ENCODE assay signal across 8 cellular contexts in genomic region chr1:23098463-23099170, GRCh38.
A peak's percentile ranks its signal among the peaks of the same experiment; 100 is the strongest.
DNase-seq lines count a peak whose midpoint lies in the region; ATAC-seq and TF ChIP-seq lines count a peak whose summit lies in the region.

No MANE protein-coding gene starts in this region.

- in situ Hi-C loops in G401 (cut with HindIII; ENCODE audit: low sequenced_read_pairs) = no loop called here

- no peaks in the 10 kb centered on the region for H3K27me3 Mint-ChIP-seq in activated naive CD8-positive, alpha-beta T cell treated with anti-CD3 and anti-CD28 coated beads, Interleukin-2, amount 10 ng/mL, durations not matched to agents 7 days and 5 days
- H3K27me3 Mint-ChIP-seq in progenitor cell of endocrine pancreas = no peaks in the 10 kb centered on the region

- TF ChIP-seq CTCF in progenitor cell of endocrine pancreas (IDR thresholded peaks at IDR 0.05; ENCODE audit: unreplicated experiment) = peak; percentile 87

- intact Hi-C loops in Right ventricle myocardium superior (cut with DNase I) = loop anchor here (1.0 kb wide), 1 partner anchor 84 kb away; no protein-coding TSS in a partner anchor

- ATAC-seq in activated naive CD8-positive, alpha-beta T cell treated with anti-CD3 and anti-CD28 coated beads, Interleukin-2, amount 10 ng/mL, durations not matched to agents 7 days and 5 days (ENCODE audit: low read depth) = peak; percentile 18
- ATAC-seq in Right ventricle myocardium superior (ENCODE audit: poor library complexity) (peak; percentile 79), GM21526 (IDR thresholded peaks at IDR 0.05; ENCODE audit: low FRiP score, unreplicated experiment) (no peak), GM21367 (IDR thresholded peaks at IDR 0.05; ENCODE audit: unreplicated experiment) (no peak)

- POLR2A ChIA-PET in activated naive CD8-positive, alpha-beta T cell treated with anti-CD3 and anti-CD28 coated beads, Interleukin-2, amount 10 ng/mL, durations not matched to agents 7 days and 5 days (lab: Charles Lee) = interaction anchor here (1.0 to 1.5 kb wide), 2 partner anchors 79 to 86 kb away, joined by 3 to 13 read pairs; no protein-coding TSS in a partner anchor

- no peak overlapping the region for H3K27ac Mint-ChIP-seq in activated naive CD8-positive, alpha-beta T cell treated with anti-CD3 and anti-CD28 coated beads, Interleukin-2, amount 10 ng/mL, durations not matched to agents 7 days and 5 days
- no peak overlapping the region for H3K27ac Mint-ChIP-seq in progenitor cell of endocrine pancreas

- H3K4me3 Mint-ChIP-seq in activated naive CD8-positive, alpha-beta T cell treated with anti-CD3 and anti-CD28 coated beads, Interleukin-2, amount 10 ng/mL, durations not matched to agents 7 days and 5 days = peak overlapping the region; percentile 11
- H3K4me3 Mint-ChIP-seq in progenitor cell of endocrine pancreas (ENCODE audit: low read depth) = no peak overlapping the region

- DNase-seq in G401 (ENCODE audit: low spot score) (peak; percentile 82), NCI-H1048 (lab: John Stamatoyannopoulos, UW) (peak; percentile 11), SKM-1 treated with dmso at 0.1 percent for 144 hours (lab: John Stamatoyannopoulos, UW; ENCODE audit: unreplicated experiment) (peak; percentile 38), Right ventricle myocardium superior (no peak), progenitor cell of endocrine pancreas (ENCODE audit: low spot score, unreplicated experiment) (peak; percentile 35)
- DNase-seq in activated naive CD8-positive, alpha-beta T cell treated with anti-CD3 and anti-CD28 coated beads, Interleukin-2, amount 10 ng/mL, durations not matched to agents 7 days and 5 days = no peak

- peaks cover 4% of the 10 kb centered on the region for H3K36me3 Mint-ChIP-seq in activated naive CD8-positive, alpha-beta T cell treated with anti-CD3 and anti-CD28 coated beads, Interleukin-2, amount 10 ng/mL, durations not matched to agents 7 days and 5 days
- peaks cover 14% of the 10 kb centered on the region for H3K36me3 Mint-ChIP-seq in progenitor cell of endocrine pancreas (ENCODE audit: insufficient read depth)

- H3K9me3 Mint-ChIP-seq in activated naive CD8-positive, alpha-beta T cell treated with anti-CD3 and anti-CD28 coated beads, Interleukin-2, amount 10 ng/mL, durations not matched to agents 7 days and 5 days = no peaks in the 10 kb centered on the region
- no peaks in the 10 kb centered on the region for H3K9me3 Mint-ChIP-seq in progenitor cell of endocrine pancreas (ENCODE audit: low read depth)

- H3K4me1 Mint-ChIP-seq in activated naive CD8-positive, alpha-beta T cell treated with anti-CD3 and anti-CD28 coated beads, Interleukin-2, amount 10 ng/mL, durations not matched to agents 7 days and 5 days = peaks cover 34% of the 10 kb centered on the region
- H3K4me1 Mint-ChIP-seq in progenitor cell of endocrine pancreas (ENCODE audit: low read depth) = peaks cover 23% of the 10 kb centered on the region

Comparison
In these comparisons a context has a peak if more than half of its experiments do, and no peak if none do; other contexts are left out.
1. DNase-seq: peak in G401 (single experiment), NCI-H1048 (single experiment), SKM-1 treated with dmso at 0.1 percent for 144 hours (single experiment) and progenitor cell of endocrine pancreas (single experiment); none in activated naive CD8-positive, alpha-beta T cell treated with anti-CD3 and anti-CD28 coated beads, Interleukin-2, amount 10 ng/mL, durations not matched to agents 7 days and 5 days (single experiment) and Right ventricle myocardium superior (single experiment).
2. ATAC-seq: peak in activated naive CD8-positive, alpha-beta T cell treated with anti-CD3 and anti-CD28 coated beads, Interleukin-2, amount 10 ng/mL, durations not matched to agents 7 days and 5 days (single experiment) and Right ventricle myocardium superior (single experiment); none in GM21526 (single experiment) and GM21367 (single experiment).